In genomic region chr3:66037330-66037985, GRCh38 we compare ENCODE assay signal across 8 cellular contexts. TPM values are rescaled to one million over a fixed set of nuclear protein-coding genes. Genes with fewer than 3 reads are reported as not detected.
A peak's percentile ranks its signal among the peaks of the same experiment; 100 is the strongest.
DNase-seq lines count a peak whose midpoint lies in the region; ATAC-seq, FAIRE-seq and TF ChIP-seq lines count a peak whose summit lies in the region.

No MANE protein-coding gene starts in this region.

- peak; percentile 12 for TF ChIP-seq CTCF in astrocyte (IDR thresholded peaks at IDR 0.05; ENCODE audit: insufficient read depth, low read depth, low read length)
- peak in 2 of 5 experiments; percentile 27 to 44 for TF ChIP-seq CTCF in gastrocnemius medialis (IDR thresholded peaks at IDR 0.05 in 4 of 5, conservative IDR thresholded peaks at IDR 0.05 in 1 of 5)

- H3K4me1 ChIP-seq in CD4-positive, CD25-positive, alpha-beta regulatory T cell (ENCODE audit: control insufficient read depth, insufficient read depth, low read length, poor library complexity, severe bottlenecking) = no peaks in the 10 kb centered on the region
- H3K4me1 ChIP-seq in HUES6 (ENCODE audit: control insufficient read depth, insufficient read depth, low read length) (peaks cover 30% of the 10 kb centered on the region), astrocyte (ENCODE audit: insufficient read depth, low read length) (peaks cover 41% of the 10 kb centered on the region), iPS DF 6.9 (ENCODE audit: control insufficient read depth, insufficient read depth, low read length) (peaks cover 7% of the 10 kb centered on the region; the same call in 1 of the 2 replicates), gastrocnemius medialis (peaks cover 18 to 21% of the 10 kb centered on the region in 2 donors)

- H3K36me3 ChIP-seq in CD4-positive, CD25-positive, alpha-beta regulatory T cell (ENCODE audit: control insufficient read depth, insufficient read depth, low read length) = no peaks in the 10 kb centered on the region
- H3K36me3 ChIP-seq in HUES6 (ENCODE audit: control insufficient read depth, insufficient read depth, low read length) (no peaks in the 10 kb centered on the region), astrocyte (ENCODE audit: insufficient read depth, low read length) (no peaks in the 10 kb centered on the region), iPS DF 6.9 (ENCODE audit: control insufficient read depth, insufficient read depth, low read length) (no peaks in the 10 kb centered on the region), gastrocnemius medialis (no peaks in the 10 kb centered on the region)

- no peak for ATAC-seq in CD4-positive, CD25-positive, alpha-beta regulatory T cell (ENCODE audit: low read depth in 2 of 2)
- ATAC-seq in gastrocnemius medialis (no peak), HG03442 (IDR thresholded peaks at IDR 0.05; ENCODE audit: unreplicated experiment) (no peak)

- no peak overlapping the region for H3K4me3 ChIP-seq in CD4-positive, CD25-positive, alpha-beta regulatory T cell (ENCODE audit: low read depth, low read length)
- H3K4me3 ChIP-seq in HUES6 (ENCODE audit: low read depth, low read length) (peak overlapping the region; percentile 92), astrocyte (ENCODE audit: insufficient read depth, low read depth, low read length) (peak overlapping the region; percentile 88), iPS DF 6.9 (ENCODE audit: low read length) (peak overlapping the region; percentile 83), gastrocnemius medialis (peak overlapping the region; percentile 91 to 99 (median 96))

- peaks cover 4% of the 10 kb centered on the region for H3K27me3 ChIP-seq in CD4-positive, CD25-positive, alpha-beta regulatory T cell (ENCODE audit: control insufficient read depth, insufficient read depth, low read length)
- H3K27me3 ChIP-seq in HUES6 (ENCODE audit: control insufficient read depth, insufficient read depth, low read length) = no peaks in the 10 kb centered on the region
- no peaks in the 10 kb centered on the region for H3K27me3 ChIP-seq in astrocyte (ENCODE audit: insufficient read depth, low read length)
- no peaks in the 10 kb centered on the region for H3K27me3 ChIP-seq in iPS DF 6.9 (ENCODE audit: control insufficient read depth, insufficient read depth, low read length)
- no peaks in the 10 kb centered on the region for H3K27me3 ChIP-seq in gastrocnemius medialis

- intact Hi-C loops in gastrocnemius medialis (cut with DNase I; ENCODE audit: low total_unique reads) = loop anchor here (5.0 to 10.0 kb wide), 3 partner anchors 80 to 467 kb away; partner anchors contain the start of gene LRIG1

- no peak overlapping the region for H3K27ac ChIP-seq in CD4-positive, CD25-positive, alpha-beta regulatory T cell (ENCODE audit: insufficient read depth, low read length, poor library complexity, severe bottlenecking)
- H3K27ac ChIP-seq in HUES6 (ENCODE audit: low read depth, low read length) = peak overlapping the region; percentile 3; the same call in 1 of the 2 replicates
- H3K27ac ChIP-seq in astrocyte (ENCODE audit: low read depth, low read length) = peak overlapping the region; percentile 90
- H3K27ac ChIP-seq in iPS DF 6.9 (ENCODE audit: low read length) = no peak overlapping the region
- peak overlapping the region; percentile 93 to 97 (median 95) for H3K27ac ChIP-seq in gastrocnemius medialis

- H3K4me3 Mint-ChIP-seq in CD4-positive, CD25-positive, alpha-beta regulatory T cell = peak overlapping the region in 3 of 4 donors; percentile 35 to 66 (median 58)
- peak overlapping the region; percentile 98 for H3K4me3 Mint-ChIP-seq in astrocyte (ENCODE audit: unreplicated experiment)

- peak in 1 of 2 donors; percentile 6 for TF ChIP-seq POLR2A in gastrocnemius medialis (IDR thresholded peaks at IDR 0.05)

- H3K4me2 ChIP-seq in astrocyte (ENCODE audit: low read length) = peak overlapping the region; percentile 99

- WGBS in iPS DF 6.9 (ENCODE audit: insufficient coverage, insufficient read length) = no CpG with 5 or more reads among the region's 33 CpGs

- H3K9me3 Mint-ChIP-seq in CD4-positive, CD25-positive, alpha-beta regulatory T cell = peaks cover 0 to 3% (median 0%) of the 10 kb centered on the region in 7 donors
- H3K9me3 Mint-ChIP-seq in astrocyte (ENCODE audit: unreplicated experiment) = no peaks in the 10 kb centered on the region

- peaks cover 58% of the 10 kb centered on the region for H3K27me3 Mint-ChIP-seq in CD4-positive, CD25-positive, alpha-beta regulatory T cell
- H3K27me3 Mint-ChIP-seq in astrocyte (ENCODE audit: low read depth, unreplicated experiment) = no peaks in the 10 kb centered on the region

- DNase-seq in CD4-positive, CD25-positive, alpha-beta regulatory T cell = peak in 1 of 3 donors; percentile 13
- DNase-seq in astrocyte (ENCODE audit: low read depth) (peak; percentile 58), iPS DF 6.9 (ENCODE audit: low read depth, low spot score) (no peak), gastrocnemius medialis (peak in 1 of 2 donors; percentile 28), COLO829 (ENCODE audit: low spot score) (no peak)
- DNase-seq in stimulated activated naive CD4-positive, alpha-beta T cell treated with Interleukin-2 at 50 U/mL for 16 hours (lab: John Stamatoyannopoulos, UW) = no peak

- H3K4me1 Mint-ChIP-seq in CD4-positive, CD25-positive, alpha-beta regulatory T cell = peaks cover 0 to 22% (median 5%) of the 10 kb centered on the region in 4 donors
- H3K4me1 Mint-ChIP-seq in astrocyte (ENCODE audit: low read depth, unreplicated experiment) = peaks cover 28% of the 10 kb centered on the region

- H3K79me2 ChIP-seq in astrocyte (ENCODE audit: insufficient read depth, low read length) = peaks cover 52% of the 10 kb centered on the region

- H2AFZ ChIP-seq in astrocyte (ENCODE audit: low read depth, low read length) = peak overlapping the region; percentile 79

- FAIRE-seq in astrocyte (lab: Jason Lieb, UNC) = no peak

- H3K27ac Mint-ChIP-seq in CD4-positive, CD25-positive, alpha-beta regulatory T cell = no peak overlapping the region
- peak overlapping the region; percentile 92 for H3K27ac Mint-ChIP-seq in astrocyte (ENCODE audit: unreplicated experiment)

- in situ Hi-C loops in gastrocnemius medialis (cut with MboI; ENCODE audit: low sequenced_read_pairs in 4 of 4) = loop anchor here in 1 of 4 donors (25.0 kb wide), 1 partner anchor 475 kb away; the partner anchor contains the start of gene LRIG1

- no peaks in the 10 kb centered on the region for H3K36me3 Mint-ChIP-seq in CD4-positive, CD25-positive, alpha-beta regulatory T cell
- H3K36me3 Mint-ChIP-seq in astrocyte (ENCODE audit: low read depth, unreplicated experiment) = no peaks in the 10 kb centered on the region

- peaks cover 37% of the 10 kb centered on the region for H4K20me1 ChIP-seq in astrocyte (ENCODE audit: insufficient read depth, low read length)

- H3K9ac ChIP-seq in HUES6 (ENCODE audit: low read length) (peak overlapping the region; percentile 85), astrocyte (ENCODE audit: low read length) (peak overlapping the region; percentile 90)

- H3K9me3 ChIP-seq in CD4-positive, CD25-positive, alpha-beta regulatory T cell (ENCODE audit: control insufficient read depth in 2 of 2, low read length in 2 of 2) = no peaks in the 10 kb centered on the region
- H3K9me3 ChIP-seq in HUES6 (ENCODE audit: control insufficient read depth, insufficient read depth, low read depth, low read length) = no peaks in the 10 kb centered on the region
- no peaks in the 10 kb centered on the region for H3K9me3 ChIP-seq in astrocyte (ENCODE audit: insufficient read depth, low read depth, low read length)
- no peaks in the 10 kb centered on the region for H3K9me3 ChIP-seq in iPS DF 6.9 (ENCODE audit: control insufficient read depth, insufficient read depth, low read length)
- no peaks in the 10 kb centered on the region for H3K9me3 ChIP-seq in gastrocnemius medialis

RNA-seq across cellular contexts. Expression of gene MAGI1, which starts 1.3 kb away (rescaled TPM):
- 0.44 TPM for total RNA-seq in CD4-positive, CD25-positive, alpha-beta regulatory T cell
- under 1 TPM in 3 of 4 donors, not detected in 1; 0.10 to 0.23 (median 0.15) TPM for polyA plus RNA-seq in CD4-positive, CD25-positive, alpha-beta regulatory T cell
- total RNA-seq in astrocyte (27.4 and 31.8 TPM in 2 replicates), gastrocnemius medialis (1 to 10 TPM; 2.6 to 7.5 (median 3.9) TPM)

Comparison
In these comparisons a context has a peak if more than half of its experiments do, and no peak if none do; other contexts are left out.
1. H3K27ac ChIP-seq: peak in HUES6 (single experiment), astrocyte (single experiment) and gastrocnemius medialis (4 of 4); none in CD4-positive, CD25-positive, alpha-beta regulatory T cell (single experiment) and iPS DF 6.9 (single experiment).